19 cellular contexts compared by ENCODE assay signal in the genomic region with DNA sequence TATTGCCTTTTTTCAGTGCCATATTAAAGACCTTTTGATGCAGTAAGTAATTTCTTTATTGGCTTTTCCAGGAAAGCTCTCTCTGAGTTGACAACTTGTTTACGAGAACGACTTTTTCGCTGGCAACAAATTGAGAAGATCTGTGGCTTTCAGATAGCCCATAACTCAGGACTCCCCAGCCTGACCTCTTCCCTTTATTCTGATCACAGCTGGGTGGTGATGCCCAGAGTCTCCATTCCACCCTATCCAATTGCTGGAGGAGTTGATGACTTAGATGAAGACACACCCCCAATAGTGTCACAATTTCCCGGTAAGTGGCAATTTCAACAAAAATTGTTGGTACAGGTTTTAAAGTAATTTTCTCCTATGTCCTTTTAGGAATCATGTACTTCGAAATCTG.
A peak's percentile ranks its signal among the peaks of the same experiment; 100 is the strongest.
DNase-seq lines count a peak whose midpoint lies in the region; ATAC-seq and TF ChIP-seq lines count a peak whose summit lies in the region.
"Had no signal": no experiment of that assay in that cellular context is flagged by ENCODE, and none has a peak within 500 bp of the region (broad histone marks: within the 10 kb centered on the region; RNA-seq: fewer than 3 reads in every experiment).

No MANE protein-coding gene starts in this region.

- H3K4me1 Mint-ChIP-seq in activated naive CD4-positive, alpha-beta T cell treated with anti-CD3 and anti-CD28 coated beads, Interleukin-2, amount 50 U/mL, for 24 hours, result peaks cover 46% of the 10 kb centered on the region
- H3K4me1 Mint-ChIP-seq in activated naive CD4-positive, alpha-beta T cell treated with anti-CD3 and anti-CD28 coated beads for 36 hours (ENCODE audit: low read depth), result peaks cover 39% of the 10 kb centered on the region

- H3K9me3 Mint-ChIP-seq in activated naive CD4-positive, alpha-beta T cell treated with anti-CD3 and anti-CD28 coated beads, Interleukin-2, amount 50 U/mL, for 24 hours, result no peaks in the 10 kb centered on the region
- no peaks in the 10 kb centered on the region for H3K9me3 Mint-ChIP-seq in activated naive CD4-positive, alpha-beta T cell treated with anti-CD3 and anti-CD28 coated beads for 36 hours
- H3K9me3 Mint-ChIP-seq: CD4-positive, CD25-positive, alpha-beta regulatory T cell had no signal

- peaks cover 3% of the 10 kb centered on the region for H3K36me3 Mint-ChIP-seq in activated naive CD4-positive, alpha-beta T cell treated with anti-CD3 and anti-CD28 coated beads, Interleukin-2, amount 50 U/mL, for 24 hours
- peaks cover 6% of the 10 kb centered on the region for H3K36me3 Mint-ChIP-seq in activated naive CD4-positive, alpha-beta T cell treated with anti-CD3 and anti-CD28 coated beads for 36 hours (ENCODE audit: low read depth)
- H3K36me3 Mint-ChIP-seq: CD4-positive, CD25-positive, alpha-beta regulatory T cell had no signal

- no peaks in the 10 kb centered on the region for H3K79me2 ChIP-seq in fibroblast of lung (ENCODE audit: control insufficient read depth, insufficient read depth, low read length)

- no peak for ATAC-seq in HG02759 (IDR thresholded peaks at IDR 0.05; ENCODE audit: unreplicated experiment)
- ATAC-seq: A549 had no signal

- no peaks in the 10 kb centered on the region for H4K20me1 ChIP-seq in fibroblast of lung (ENCODE audit: control insufficient read depth, extremely low read depth, insufficient read depth, low read length)

- H3K27ac ChIP-seq in fibroblast of lung (ENCODE audit: insufficient read depth, low read length) (peak overlapping the region; percentile 18), uterus (peak overlapping the region; percentile 38 to 62)
- H3K27ac ChIP-seq: A549 had no signal

- DNase-seq in activated naive CD4-positive, alpha-beta T cell treated with anti-CD3 and anti-CD28 coated beads for 36 hours, result no peak
- DNase-seq in OCI-M1 (lab: John Stamatoyannopoulos, UW) (peak; percentile 95), fibroblast of lung (ENCODE audit: low read depth in 2 of 2) (no peak), uterus (no peak), occipital lobe (lab: John Stamatoyannopoulos, UW) (no peak), NK-92 (lab: John Stamatoyannopoulos, UW; ENCODE audit: unreplicated experiment) (no peak)
- DNase-seq: AML-193; CD4-positive, CD25-positive, alpha-beta regulatory T cell; DND-41; GDM1; GOT3; NCI-H1930; NCI-H2171; NCI-H446 treated with DMSO at 0.1 percent for 48 hours; NCI-H774; SIG-M5 had no signal

- H3K27ac Mint-ChIP-seq in activated naive CD4-positive, alpha-beta T cell treated with anti-CD3 and anti-CD28 coated beads, Interleukin-2, amount 50 U/mL, for 24 hours, result peak overlapping the region; percentile 41
- H3K27ac Mint-ChIP-seq in activated naive CD4-positive, alpha-beta T cell treated with anti-CD3 and anti-CD28 coated beads for 36 hours, result no peak overlapping the region

- H3K4me3 ChIP-seq in fibroblast of lung (replicated peaks in 1 of 4; ENCODE audit: control extremely low read depth in 1 of 4, insufficient read depth in 1 of 4, low read depth in 3 of 4, low read length in 4 of 4), result no peak overlapping the region
- no peak overlapping the region for H3K4me3 ChIP-seq in uterus
- H3K4me3 ChIP-seq: A549 had no signal

- TF ChIP-seq POLR2A in uterus (IDR thresholded peaks at IDR 0.05), result no peak

- H3K9me3 ChIP-seq in fibroblast of lung (ENCODE audit: control insufficient read depth, insufficient read depth, low read depth, low read length), result no peaks in the 10 kb centered on the region
- no peaks in the 10 kb centered on the region for H3K9me3 ChIP-seq in uterus
- H3K9me3 ChIP-seq: A549 had no signal

- H3K36me3 ChIP-seq in fibroblast of lung (ENCODE audit: control insufficient read depth, insufficient read depth, low read length), result no peaks in the 10 kb centered on the region
- H3K36me3 ChIP-seq in uterus, result no peaks in the 10 kb centered on the region

- H3K4me2 ChIP-seq in fibroblast of lung (ENCODE audit: extremely low read depth, insufficient read depth, low read length), result peak overlapping the region; percentile 23
- H3K4me2 ChIP-seq: A549 had no signal

- H3K9ac ChIP-seq in fibroblast of lung (ENCODE audit: insufficient read depth, low read length), result no peak overlapping the region

- H3K27me3 Mint-ChIP-seq in activated naive CD4-positive, alpha-beta T cell treated with anti-CD3 and anti-CD28 coated beads, Interleukin-2, amount 50 U/mL, for 24 hours, result no peaks in the 10 kb centered on the region
- no peaks in the 10 kb centered on the region for H3K27me3 Mint-ChIP-seq in activated naive CD4-positive, alpha-beta T cell treated with anti-CD3 and anti-CD28 coated beads for 36 hours (ENCODE audit: low read depth)
- H3K27me3 Mint-ChIP-seq: CD4-positive, CD25-positive, alpha-beta regulatory T cell had no signal

- CTCF ChIA-PET in activated naive CD4-positive, alpha-beta T cell treated with anti-CD3 and anti-CD28 coated beads for 36 hours (lab: Charles Lee), result interaction anchor here (0.7 to 1.7 kb wide), 6 partner anchors 11 to 979 kb away, joined by 3 to 6 read pairs (median 4); no protein-coding TSS in a partner anchor

- H3K4me1 ChIP-seq in fibroblast of lung (ENCODE audit: control insufficient read depth, extremely low read depth, insufficient read depth, low read length) (peaks cover 17% of the 10 kb centered on the region), uterus (peaks cover 0 to 3% of the 10 kb centered on the region in 2 donors)

- H3K27me3 ChIP-seq in fibroblast of lung (ENCODE audit: control insufficient read depth, insufficient read depth, low read length) (no peaks in the 10 kb centered on the region), uterus (no peaks in the 10 kb centered on the region)

- H3K4me3 Mint-ChIP-seq in activated naive CD4-positive, alpha-beta T cell treated with anti-CD3 and anti-CD28 coated beads, Interleukin-2, amount 50 U/mL, for 24 hours, result no peak overlapping the region
- no peak overlapping the region for H3K4me3 Mint-ChIP-seq in activated naive CD4-positive, alpha-beta T cell treated with anti-CD3 and anti-CD28 coated beads for 36 hours
- H3K4me3 Mint-ChIP-seq: CD4-positive, CD25-positive, alpha-beta regulatory T cell had no signal

- H2AFZ ChIP-seq in fibroblast of lung (ENCODE audit: low read length), result no peak overlapping the region

- no peak for TF ChIP-seq CTCF in fibroblast of lung (conservative IDR thresholded peaks at IDR 0.05 in 1 of 2, IDR thresholded peaks at IDR 0.05 in 1 of 2; ENCODE audit: low read depth in 1 of 2, low read length in 2 of 2)
- no peak for TF ChIP-seq CTCF in uterus (IDR thresholded peaks at IDR 0.05)

- intact Hi-C loops in activated naive CD4-positive, alpha-beta T cell treated with anti-CD3 and anti-CD28 coated beads for 36 hours (cut with micrococcal nuclease), result loop anchor here (10.0 kb wide), 1 partner anchor 1024 kb away; no protein-coding TSS in a partner anchor
- intact Hi-C loops in uterus (cut with DNase I; ENCODE audit: low total_unique reads), result loop anchor here (10.0 kb wide), 1 partner anchor 154 kb away; no protein-coding TSS in a partner anchor
